ENCODE assay signal across 2 cellular contexts in the genomic region with DNA sequence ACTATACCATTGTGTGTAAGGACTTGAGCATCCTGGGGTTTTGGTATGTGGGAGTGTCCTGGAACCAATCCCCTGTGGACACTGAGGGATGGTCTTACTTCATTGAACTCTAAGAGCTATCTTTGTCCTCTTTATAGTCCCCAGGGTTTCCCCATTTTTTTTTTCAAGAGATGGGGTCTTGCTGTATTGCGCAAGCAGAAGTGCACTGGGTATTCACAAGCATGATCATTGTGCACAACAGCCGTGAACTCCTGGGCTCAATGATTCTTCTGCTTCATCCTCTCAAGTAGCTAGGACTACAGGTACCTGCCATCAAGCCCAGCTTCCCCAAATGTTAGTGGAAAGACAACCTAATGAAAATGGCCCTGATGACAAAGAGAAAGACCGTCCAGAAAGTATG.
A peak's percentile ranks its signal among the peaks of the same experiment; 100 is the strongest.
TF ChIP-seq lines count a peak whose summit lies in the region.

No MANE protein-coding gene starts in this region.

TF ChIP-seq in IMR-90, 13 proteins besides CTCF, POLR2A, EP300 and RAD21:
- TF ChIP-seq SMC3 (IDR thresholded peaks at IDR 0.05; ENCODE audit: low read depth, low read length) (no peak), NFE2L2 (IDR thresholded peaks at IDR 0.05; ENCODE audit: low read depth, low read length) (no peak), MAFK (IDR thresholded peaks at IDR 0.05; ENCODE audit: low read depth, low read length) (no peak), RFX5 (IDR thresholded peaks at IDR 0.05; ENCODE audit: low read depth, low read length) (no peak), FOS (IDR thresholded peaks at IDR 0.05; ENCODE audit: low read depth, low read length) (no peak), CHD1 (IDR thresholded peaks at IDR 0.05; ENCODE audit: low read depth, low read length) (no peak), CEBPB (IDR thresholded peaks at IDR 0.05; ENCODE audit: low read depth, low read length) (peak; percentile 77)

TF ChIP-seq in K562, 482 proteins besides CTCF, POLR2A, EP300 and RAD21:
- TF ChIP-seq BCOR (IDR thresholded peaks at IDR 0.05) (no peak), IFI16 (CRISPR knock-in tag; IDR thresholded peaks at IDR 0.05) (no peak), CEBPB (tag; IDR thresholded peaks at IDR 0.05) (peak; percentile 73), TGIF2 (CRISPR knock-in tag; IDR thresholded peaks at IDR 0.05) (no peak), ZNF263 (CRISPR knock-in tag; IDR thresholded peaks at IDR 0.05; ENCODE audit: borderline replicate concordance) (no peak)
